Comparison of ENCODE assay signal across 16 cellular contexts in the genomic region with DNA sequence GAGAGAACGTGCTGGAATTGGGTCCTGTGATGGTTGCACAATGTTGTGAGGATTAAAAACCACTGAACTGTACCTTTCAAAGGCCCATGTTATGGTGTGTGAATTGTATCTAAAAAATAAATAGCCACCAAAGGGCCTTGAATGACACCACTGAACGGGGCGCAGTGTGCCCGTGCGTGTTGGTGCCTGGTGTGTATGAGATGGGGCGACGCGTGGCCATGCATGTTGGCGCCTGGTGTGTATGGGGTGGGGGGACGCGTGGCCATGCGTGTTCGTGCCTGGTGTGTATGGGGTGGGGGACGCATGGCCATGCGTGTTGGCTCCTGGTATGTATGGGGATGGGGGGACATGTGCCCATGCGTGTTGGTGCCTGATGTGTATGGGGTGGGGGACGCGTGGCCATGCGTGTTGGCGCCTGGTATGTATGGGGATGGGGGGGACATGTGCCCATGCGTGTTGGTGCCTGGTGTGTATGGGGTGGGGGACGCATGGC.
DNase-seq lines count a peak whose midpoint lies in the region; ATAC-seq and TF ChIP-seq lines count a peak whose summit lies in the region.
"Had no signal": no experiment of that assay in that cellular context is flagged by ENCODE, and none has a peak within 500 bp of the region (broad histone marks: within the 10 kb centered on the region; RNA-seq: fewer than 3 reads in every experiment).

No MANE protein-coding gene starts in this region.

- TF ChIP-seq EP300 in esophagus muscularis mucosa (IDR thresholded peaks at IDR 0.05) = no peak
- TF ChIP-seq EP300 in tibial nerve (IDR thresholded peaks at IDR 0.05) = no peak

- H2BK15ac ChIP-seq in mesenchymal stem cell (ENCODE audit: low read depth, poor library complexity, severe bottlenecking) = no peak overlapping the region
- H2BK15ac ChIP-seq in neuronal stem cell (ENCODE audit: low read length) = no peak overlapping the region

- H3K36me3 ChIP-seq in esophagus muscularis mucosa (no peaks in the 10 kb centered on the region), mesenchymal stem cell (ENCODE audit: control insufficient read depth in 1 of 2, insufficient read depth in 2 of 2, low read depth in 1 of 2, low read length in 2 of 2) (no peaks in the 10 kb centered on the region), neuronal stem cell (replicated peaks in 1 of 2; ENCODE audit: control insufficient read depth in 2 of 2, insufficient read depth in 2 of 2, low read length in 2 of 2) (no peaks in the 10 kb centered on the region), tibial nerve (no peaks in the 10 kb centered on the region)

- H3K79me1 ChIP-seq in mesenchymal stem cell (replicated peaks; ENCODE audit: low read length, poor library complexity, severe bottlenecking) (no peaks in the 10 kb centered on the region), neuronal stem cell (ENCODE audit: low read depth, low read length) (no peaks in the 10 kb centered on the region)

- H3K4me2 ChIP-seq in mesenchymal stem cell (ENCODE audit: low read length, poor library complexity, severe bottlenecking) (no peak overlapping the region), neuronal stem cell (ENCODE audit: insufficient read depth, low read length, poor library complexity, severe bottlenecking) (no peak overlapping the region)

- H3K14ac ChIP-seq in mesenchymal stem cell (ENCODE audit: low read length in 2 of 2) (no peak overlapping the region), neuronal stem cell (ENCODE audit: low read length) (peak overlapping the region; percentile 49)

- H3K27me3 Mint-ChIP-seq in stimulated activated memory B cell treated with anti-CD40 and anti-IgM and Interleukin-4, amounts not matched to agents 10 μg/mL and 1 μg/mL and 100 μg/mL, for 72 hours = peaks cover 73% of the 10 kb centered on the region

- H2BK5ac ChIP-seq in mesenchymal stem cell (ENCODE audit: low read depth, low read length, poor library complexity, severe bottlenecking) (no peak overlapping the region), neuronal stem cell (ENCODE audit: low read length) (no peak overlapping the region)

- H3K4ac ChIP-seq in mesenchymal stem cell (ENCODE audit: low read depth in 1 of 2, low read length in 2 of 2) (no peak overlapping the region), neuronal stem cell (ENCODE audit: low read length) (no peak overlapping the region)

- no peaks in the 10 kb centered on the region for H3K9me3 Mint-ChIP-seq in stimulated activated memory B cell treated with anti-CD40 and anti-IgM and Interleukin-4, amounts not matched to agents 10 μg/mL and 1 μg/mL and 100 μg/mL, for 72 hours
- H3K9me3 Mint-ChIP-seq: CD8-positive, alpha-beta T cell had no signal

- no peak overlapping the region for H3K27ac Mint-ChIP-seq in stimulated activated memory B cell treated with anti-CD40 and anti-IgM and Interleukin-4, amounts not matched to agents 10 μg/mL and 1 μg/mL and 100 μg/mL, for 72 hours
- H3K27ac Mint-ChIP-seq: CD8-positive, alpha-beta T cell had no signal

- H2BK120ac ChIP-seq in mesenchymal stem cell (ENCODE audit: low read depth, low read length) (no peak overlapping the region), neuronal stem cell (ENCODE audit: low read depth, low read length) (no peak overlapping the region)

- H2BK12ac ChIP-seq in mesenchymal stem cell (ENCODE audit: low read length in 2 of 2) (no peak overlapping the region), neuronal stem cell (ENCODE audit: low read length) (no peak overlapping the region)

- H3K9me3 ChIP-seq in esophagus muscularis mucosa = no peaks in the 10 kb centered on the region
- H3K9me3 ChIP-seq in mesenchymal stem cell (ENCODE audit: control insufficient read depth, low read length) = no peaks in the 10 kb centered on the region
- H3K9me3 ChIP-seq in neuronal stem cell (replicated peaks in 1 of 2; ENCODE audit: control insufficient read depth in 2 of 2, insufficient read depth in 1 of 2, low read depth in 1 of 2, low read length in 2 of 2) = no peaks in the 10 kb centered on the region
- H3K9me3 ChIP-seq in tibial nerve = no peaks in the 10 kb centered on the region

- H4K8ac ChIP-seq in mesenchymal stem cell (ENCODE audit: low read length) (no peak overlapping the region), neuronal stem cell (ENCODE audit: low read depth, low read length) (no peak overlapping the region)

- no peak overlapping the region for H3K4me3 Mint-ChIP-seq in stimulated activated memory B cell treated with anti-CD40 and anti-IgM and Interleukin-4, amounts not matched to agents 10 μg/mL and 1 μg/mL and 100 μg/mL, for 72 hours
- H3K4me3 Mint-ChIP-seq: CD4-positive, CD25-positive, alpha-beta regulatory T cell; CD8-positive, alpha-beta T cell had no signal

- H3K23ac ChIP-seq in mesenchymal stem cell (ENCODE audit: low read length in 2 of 2) (no peak overlapping the region), neuronal stem cell (ENCODE audit: low read depth, low read length, poor library complexity) (no peak overlapping the region)

- H4K91ac ChIP-seq in mesenchymal stem cell (ENCODE audit: low read length) (peak overlapping the region; percentile 39), neuronal stem cell (ENCODE audit: low read depth, low read length, poor library complexity) (no peak overlapping the region)

- H2AK5ac ChIP-seq in mesenchymal stem cell (ENCODE audit: low read length, severe bottlenecking) (no peak overlapping the region), neuronal stem cell (ENCODE audit: low read depth, low read length) (no peak overlapping the region)

- H3K27me3 ChIP-seq in esophagus muscularis mucosa = peaks cover 0 to 11% (median 0%) of the 10 kb centered on the region in 4 donors
- peaks cover 6 to 43% of the 10 kb centered on the region in 2 experiments for H3K27me3 ChIP-seq in mesenchymal stem cell (ENCODE audit: control insufficient read depth in 1 of 2, insufficient read depth in 1 of 2, low read length in 2 of 2)
- no peaks in the 10 kb centered on the region for H3K27me3 ChIP-seq in neuronal stem cell (ENCODE audit: control insufficient read depth in 3 of 3, insufficient read depth in 3 of 3, low read depth in 1 of 3, low read length in 3 of 3)
- H3K27me3 ChIP-seq in tibial nerve = no peaks in the 10 kb centered on the region

- H3K4me1 Mint-ChIP-seq in stimulated activated memory B cell treated with anti-CD40 and anti-IgM and Interleukin-4, amounts not matched to agents 10 μg/mL and 1 μg/mL and 100 μg/mL, for 72 hours = no peaks in the 10 kb centered on the region
- H3K4me1 Mint-ChIP-seq: CD4-positive, CD25-positive, alpha-beta regulatory T cell had no signal

- ATAC-seq in stimulated activated memory B cell treated with anti-CD40 and anti-IgM and Interleukin-4, amounts not matched to agents 10 μg/mL and 1 μg/mL and 100 μg/mL, for 72 hours = peak; percentile 22
- no peak for ATAC-seq in HG02840 (IDR thresholded peaks at IDR 0.05; ENCODE audit: low FRiP score, unreplicated experiment)
- ATAC-seq: CD8-positive, alpha-beta T cell had no signal

- H3K9ac ChIP-seq in mesenchymal stem cell (ENCODE audit: low read length) = no peak overlapping the region
- H3K9ac ChIP-seq in neuronal stem cell (ENCODE audit: low read depth, low read length, poor library complexity) = peak overlapping the region; percentile 10
- H3K9ac ChIP-seq: GM23248 had no signal

- H3K4me3 ChIP-seq in esophagus muscularis mucosa (no peak overlapping the region), mesenchymal stem cell (ENCODE audit: insufficient read depth in 1 of 2, low read depth in 1 of 2, low read length in 2 of 2) (no peak overlapping the region), neuronal stem cell (ENCODE audit: low read length in 2 of 2) (no peak overlapping the region), tibial nerve (no peak overlapping the region)
- H3K4me3 ChIP-seq: GM23248 had no signal

- TF ChIP-seq CTCF in esophagus muscularis mucosa (IDR thresholded peaks at IDR 0.05) = no peak
- no peak for TF ChIP-seq CTCF in tibial nerve (IDR thresholded peaks at IDR 0.05)

- DNase-seq in esophagus muscularis mucosa (ENCODE audit: extremely low spot score) (peak; percentile 42), mesenchymal stem cell (no peak), neuronal stem cell (ENCODE audit: low spot score) (no peak), tibial nerve (ENCODE audit: low spot score in 2 of 2) (no peak)
- DNase-seq in stimulated activated CD4-positive, alpha-beta T cell treated with anti-CD3 and anti-CD28 coated beads, Interleukin-4, amount 100 ng/mL, for 1 hour = no peak
- DNase-seq: C1 segment of cervical spinal cord; Caco-2; CD4-positive, CD25-positive, alpha-beta regulatory T cell; CD8-positive, alpha-beta T cell; DMS153; DND-41; GM23248; H7; HCEC 1CT had no signal

- H3K27ac ChIP-seq in esophagus muscularis mucosa (replicated peaks in 1 of 4) (no peak overlapping the region), mesenchymal stem cell (ENCODE audit: low read length, poor library complexity, severe bottlenecking) (no peak overlapping the region), neuronal stem cell (replicated peaks; ENCODE audit: low read length) (no peak overlapping the region), tibial nerve (no peak overlapping the region)
- H3K27ac ChIP-seq: GM23248 had no signal

- no peak for TF ChIP-seq POLR2A in esophagus muscularis mucosa (IDR thresholded peaks at IDR 0.05; ENCODE audit: low read depth)
- TF ChIP-seq POLR2A in tibial nerve (IDR thresholded peaks at IDR 0.05) = no peak

- H2AFZ ChIP-seq in mesenchymal stem cell (ENCODE audit: low read depth, low read length) (no peak overlapping the region), neuronal stem cell (ENCODE audit: low read length) (no peak overlapping the region)
- H2AFZ ChIP-seq: GM23248 had no signal

- H3K18ac ChIP-seq in mesenchymal stem cell (ENCODE audit: low read depth in 1 of 2, low read length in 2 of 2) = no peak overlapping the region
- H3K18ac ChIP-seq in neuronal stem cell (ENCODE audit: low read length) = no peak overlapping the region

- H3K4me1 ChIP-seq in esophagus muscularis mucosa = no peaks in the 10 kb centered on the region
- no peaks in the 10 kb centered on the region for H3K4me1 ChIP-seq in mesenchymal stem cell (ENCODE audit: control insufficient read depth, insufficient read depth, low read depth, low read length)
- H3K4me1 ChIP-seq in neuronal stem cell (ENCODE audit: control insufficient read depth in 2 of 2, insufficient read depth in 1 of 2, low read depth in 1 of 2, low read length in 2 of 2) = peaks cover 0 to 5% of the 10 kb centered on the region in 2 donors
- H3K4me1 ChIP-seq in tibial nerve = no peaks in the 10 kb centered on the region
- H3K4me1 ChIP-seq: Caco-2 had no signal

- 93% methylated on average over 20 of the region's 22 CpGs for WGBS in esophagus muscularis mucosa
- 96% methylated on average over 22 of the region's 22 CpGs for WGBS in mesenchymal stem cell
- no CpG with 5 or more reads among the region's 22 CpGs for WGBS in neuronal stem cell (ENCODE audit: extremely low coverage in 2 of 2, insufficient read length in 2 of 2, insufficient replicate concordance in 1 of 2), 2 donors
- 92 to 94% methylated on average over 22 of the region's 22 CpGs for WGBS in tibial nerve, 2 donors

- H3K36me3 Mint-ChIP-seq in stimulated activated memory B cell treated with anti-CD40 and anti-IgM and Interleukin-4, amounts not matched to agents 10 μg/mL and 1 μg/mL and 100 μg/mL, for 72 hours = no peaks in the 10 kb centered on the region
- H3K36me3 Mint-ChIP-seq: CD4-positive, CD25-positive, alpha-beta regulatory T cell; CD8-positive, alpha-beta T cell had no signal

- intact Hi-C loops in esophagus muscularis mucosa (cut with DNase I) = no loop called here
